28 cellular contexts compared by ENCODE assay signal in genomic region chr19:11239377-11240000, GRCh38. TPM values are rescaled to one million over a fixed set of nuclear protein-coding genes. Genes with fewer than 3 reads are reported as not detected.
"Had no signal": no experiment of that assay in that cellular context is flagged by ENCODE, and none has a peak within 500 bp of the region (broad histone marks: within the 10 kb centered on the region; RNA-seq: fewer than 3 reads in every experiment).

A gene with protein sequence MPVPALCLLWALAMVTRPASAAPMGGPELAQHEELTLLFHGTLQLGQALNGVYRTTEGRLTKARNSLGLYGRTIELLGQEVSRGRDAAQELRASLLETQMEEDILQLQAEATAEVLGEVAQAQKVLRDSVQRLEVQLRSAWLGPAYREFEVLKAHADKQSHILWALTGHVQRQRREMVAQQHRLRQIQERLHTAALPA (plus strand): TSS chr19:11239619. CDS start chr19:11239638, 19 bp downstream.

- DNase-seq: activated CD4-positive, alpha-beta T cell treated with anti-CD3 and anti-CD28 coated beads for 48 hours; activated CD4-positive, alpha-beta T cell treated with anti-CD3 and anti-CD28 coated beads, Interleukin-2, amount 50 U/mL, for 4 hours; activated CD8-positive, alpha-beta memory T cell treated with anti-CD3 and anti-CD28 coated beads, Interleukin-2, amount 50 U/mL, for 48 hours; activated CD8-positive, alpha-beta T cell treated with anti-CD3 and anti-CD28 coated beads, Interleukin-2, amount 10 ng/mL, durations not matched to agents 7 days and 5 days; activated naive CD4-positive, alpha-beta T cell treated with anti-CD3 and anti-CD28 coated beads, Interleukin-2, amount 50 U/mL, for 16 hours; activated naive CD8-positive, alpha-beta T cell treated with anti-CD3 and anti-CD28 coated beads, Interleukin-2, amount 10 ng/mL, durations not matched to agents 7 days and 5 days; activated T-cell treated with anti-CD3 and anti-CD28 coated beads, Interleukin-2, amount 50 U/mL, for 1 hour; aorta; MG63; MV-4-11; NCI-H1092 treated with DMSO at 0.1 percent for 48 hours; NCI-H1417 treated with DMSO at 0.1 percent for 48 hours; NCI-H1694; NCI-H2029; NCI-H2107; NCI-H2171 treated with DMSO at 0.1 percent for 48 hours; NCI-H226; NCI-H510A; NCI-H526 treated with DMSO at 0.1 percent for 48 hours; NCI-H82; SIG-M5; T-helper 17 cell; T-helper 9 cell; WERI-Rb-1 had no signal

- H3K36me3 ChIP-seq: WERI-Rb-1 had no signal

- H3K4me3 ChIP-seq: breast epithelium, MG63 had no signal

- H3K4me1 ChIP-seq: breast epithelium had no signal

- H3K27ac ChIP-seq: breast epithelium, WERI-Rb-1 had no signal

- H3K27me3 ChIP-seq: breast epithelium, MG63 had no signal

- ATAC-seq: activated CD4-positive, CD25-positive, alpha-beta regulatory T cell treated with anti-CD3 and anti-CD28 coated beads, Interleukin-2, amount 50 U/mL, for 24 hours; activated CD8-positive, alpha-beta T cell treated with anti-CD3 and anti-CD28 coated beads, Interleukin-2, amount 10 ng/mL, durations not matched to agents 7 days and 5 days; T-helper 17 cell had no signal

RNA-seq across cellular contexts. Expression of the gene that starts here (rescaled TPM):
- total RNA-seq: activated CD8-positive, alpha-beta T cell treated with anti-CD3 and anti-CD28 coated beads, Interleukin-2, amount 10 ng/mL, durations not matched to agents 7 days and 5 days; activated naive CD8-positive, alpha-beta T cell treated with anti-CD3 and anti-CD28 coated beads, Interleukin-2, amount 10 ng/mL, durations not matched to agents 7 days and 5 days; aorta; OCI-LY7; RPMI7951; T-helper 17 cell had no signal
